ENCODE assay signal across 16 cellular contexts in genomic region chr4:93084599-93085305, GRCh38.
DNase-seq lines count a peak whose midpoint lies in the region; ATAC-seq and TF ChIP-seq lines count a peak whose summit lies in the region.
"Had no signal": no experiment of that assay in that cellular context is flagged by ENCODE, and none has a peak within 500 bp of the region (broad histone marks: within the 10 kb centered on the region; RNA-seq: fewer than 3 reads in every experiment).

No MANE protein-coding gene starts in this region.

- peak overlapping the region; percentile 42 for H3K27ac Mint-ChIP-seq in endodermal cell

- ATAC-seq in upper lobe of left lung (ENCODE audit: low FRiP score in 2 of 2) (no peak), SK-N-SH treated with all-trans-retinoic acid at 6 μM for 48 hours (no peak)
- ATAC-seq: Right ventricle myocardium inferior had no signal

- H2BK120ac ChIP-seq in mesendoderm (ENCODE audit: low read depth, low read length): no peak overlapping the region

- H4K8ac ChIP-seq in mesendoderm (ENCODE audit: low read depth, low read length): no peak overlapping the region

- DNase-seq in NCI-H2171 treated with DMSO at 0.1 percent for 48 hours (lab: John Stamatoyannopoulos, UW): peak; percentile 26
- no peak for DNase-seq in NCI-H2171 (lab: John Stamatoyannopoulos, UW)
- peak; percentile 59 for DNase-seq in endodermal cell
- peak; percentile 81 for DNase-seq in mesendoderm
- DNase-seq in upper lobe of left lung: no peak
- no peak for DNase-seq in H4 (ENCODE audit: low spot score)
- no peak for DNase-seq in ovary
- DNase-seq: DMS 273 treated with DMSO at 0.1 percent for 48 hours, HCEC 1CT, NCI-H1048, NCI-H146, NCI-H774 had no signal

- intact Hi-C loops in ovary (cut with DNase I): no loop called here

- no peaks in the 10 kb centered on the region for H3K4me1 ChIP-seq in endodermal cell (ENCODE audit: control insufficient read depth, insufficient read depth, low read length)
- no peaks in the 10 kb centered on the region for H3K4me1 ChIP-seq in mesendoderm (ENCODE audit: control insufficient read depth, low read depth, low read length)
- H3K4me1 ChIP-seq in upper lobe of left lung: no peaks in the 10 kb centered on the region
- no peaks in the 10 kb centered on the region for H3K4me1 ChIP-seq in ovary (ENCODE audit: insufficient read depth)
- H3K4me1 ChIP-seq: BLaER1 treated with 17β-estradiol and CSF1 and Interleukin-3, amounts not matched to agents 10 nM and 100 nM had no signal

- H3K27me3 ChIP-seq in endodermal cell (ENCODE audit: control insufficient read depth, insufficient read depth, low read length, poor library complexity, severe bottlenecking) (no peaks in the 10 kb centered on the region), mesendoderm (ENCODE audit: insufficient read depth, low read length, poor library complexity) (no peaks in the 10 kb centered on the region), upper lobe of left lung (no peaks in the 10 kb centered on the region), ovary (no peaks in the 10 kb centered on the region)
- H3K27me3 ChIP-seq: BLaER1 treated with 17β-estradiol and CSF1 and Interleukin-3, amounts not matched to agents 10 nM and 100 nM had no signal

- H3K18ac ChIP-seq in mesendoderm (ENCODE audit: low read length): no peak overlapping the region

- H3K4me3 ChIP-seq in endodermal cell (ENCODE audit: low read length) (no peak overlapping the region), mesendoderm (ENCODE audit: low read length) (no peak overlapping the region), upper lobe of left lung (no peak overlapping the region), ovary (no peak overlapping the region)
- H3K4me3 ChIP-seq: BLaER1 treated with 17β-estradiol and CSF1 and Interleukin-3, amounts not matched to agents 10 nM and 100 nM had no signal

- no peak overlapping the region for H2AK5ac ChIP-seq in mesendoderm (ENCODE audit: low read length)

- H3K4me1 Mint-ChIP-seq in endodermal cell: peaks cover 4% of the 10 kb centered on the region

- TF ChIP-seq CTCF in endodermal cell (conservative IDR thresholded peaks at IDR 0.05) (no peak), upper lobe of left lung (IDR thresholded peaks at IDR 0.05) (no peak), ovary (IDR thresholded peaks at IDR 0.05) (no peak)

- no peaks in the 10 kb centered on the region for H3K9me3 Mint-ChIP-seq in endodermal cell

- no peak overlapping the region for H2BK15ac ChIP-seq in mesendoderm (replicated peaks; ENCODE audit: low read depth)

- 63 to 85% methylated on average over 4 to 10 of the region's 10 CpGs for WGBS in endodermal cell (ENCODE audit: insufficient coverage in 1 of 2, insufficient read length in 1 of 2), 2 experiments
- 100% methylated on average over 1 of the region's 10 CpGs for WGBS in mesendoderm (ENCODE audit: extremely low coverage, insufficient coverage, low lambda C conversion rate)
- WGBS in upper lobe of left lung, 2 donors: 78 to 81% methylated on average over 10 of the region's 10 CpGs
- WGBS in ovary, 3 donors: 40 to 53% (median 45%) methylated on average over 10 of the region's 10 CpGs

- H3K79me2 ChIP-seq in mesendoderm (ENCODE audit: control insufficient read depth, insufficient read depth, low read length): no peaks in the 10 kb centered on the region

- H3K36me3 ChIP-seq in endodermal cell (ENCODE audit: control insufficient read depth, insufficient read depth, low read length): no peaks in the 10 kb centered on the region
- no peaks in the 10 kb centered on the region for H3K36me3 ChIP-seq in mesendoderm (ENCODE audit: control insufficient read depth, insufficient read depth, low read length)
- H3K36me3 ChIP-seq in upper lobe of left lung: no peaks in the 10 kb centered on the region
- H3K36me3 ChIP-seq in ovary: no peaks in the 10 kb centered on the region
- H3K36me3 ChIP-seq: BLaER1 treated with 17β-estradiol and CSF1 and Interleukin-3, amounts not matched to agents 10 nM and 100 nM had no signal

- no peak overlapping the region for H3K9ac ChIP-seq in endodermal cell (ENCODE audit: extremely low read depth, low read length, poor library complexity, severe bottlenecking)
- no peak overlapping the region for H3K9ac ChIP-seq in mesendoderm (ENCODE audit: low read length)
- H3K9ac ChIP-seq: BLaER1 treated with 17β-estradiol and CSF1 and Interleukin-3, amounts not matched to agents 10 nM and 100 nM had no signal

- H4K5ac ChIP-seq in mesendoderm (ENCODE audit: low read length): no peak overlapping the region

- no peak for TF ChIP-seq EP300 in upper lobe of left lung (IDR thresholded peaks at IDR 0.05)
- TF ChIP-seq EP300 in ovary (IDR thresholded peaks at IDR 0.05): no peak

- no peak overlapping the region for H3K27ac ChIP-seq in endodermal cell (ENCODE audit: low read depth, low read length)
- H3K27ac ChIP-seq in mesendoderm (ENCODE audit: low read depth, low read length): no peak overlapping the region
- H3K27ac ChIP-seq in upper lobe of left lung: no peak overlapping the region
- no peak overlapping the region for H3K27ac ChIP-seq in ovary
- H3K27ac ChIP-seq: 22Rv1; BLaER1 treated with 17β-estradiol and CSF1 and Interleukin-3, amounts not matched to agents 10 nM and 100 nM had no signal

- no peak overlapping the region for H2BK5ac ChIP-seq in mesendoderm (ENCODE audit: low read length)

- no peak for TF ChIP-seq POLR2A in upper lobe of left lung (IDR thresholded peaks at IDR 0.05)
- no peak for TF ChIP-seq POLR2A in ovary (IDR thresholded peaks at IDR 0.05)

- H3K36me3 Mint-ChIP-seq in endodermal cell (ENCODE audit: low read depth): peaks cover 5% of the 10 kb centered on the region

- H3K79me1 ChIP-seq in mesendoderm (ENCODE audit: low read length): no peaks in the 10 kb centered on the region

- no peak overlapping the region for H3K23ac ChIP-seq in mesendoderm (ENCODE audit: low read length)

- H3K9me3 ChIP-seq in endodermal cell (ENCODE audit: control insufficient read depth, low read length): no peaks in the 10 kb centered on the region
- H3K9me3 ChIP-seq in upper lobe of left lung: no peaks in the 10 kb centered on the region
- no peaks in the 10 kb centered on the region for H3K9me3 ChIP-seq in ovary
- H3K9me3 ChIP-seq: BLaER1 treated with 17β-estradiol and CSF1 and Interleukin-3, amounts not matched to agents 10 nM and 100 nM had no signal

- H3K4me2 ChIP-seq in mesendoderm (ENCODE audit: low read length): no peak overlapping the region
- H3K4me2 ChIP-seq: BLaER1 treated with 17β-estradiol and CSF1 and Interleukin-3, amounts not matched to agents 10 nM and 100 nM had no signal

- no peak overlapping the region for H3K4me3 Mint-ChIP-seq in endodermal cell

- no peak overlapping the region for H3K4ac ChIP-seq in mesendoderm (ENCODE audit: low read depth, low read length)

- H3K27me3 Mint-ChIP-seq in endodermal cell (ENCODE audit: insufficient read depth): no peaks in the 10 kb centered on the region

- H3K56ac ChIP-seq in mesendoderm (ENCODE audit: low read length): no peak overlapping the region

TF ChIP-seq in SK-N-SH treated with all-trans-retinoic acid at 6 μM for 48 hours, 23 proteins besides CTCF, POLR2A, EP300 and RAD21 (continues in another document):
- no peak for TF ChIP-seq RARB (CRISPR knock-in tag; IDR thresholded peaks at IDR 0.05)
- TF ChIP-seq ZC3H10 (CRISPR knock-in tag; IDR thresholded peaks at IDR 0.05): no peak
- no peak for TF ChIP-seq ZNF70 (CRISPR knock-in tag; IDR thresholded peaks at IDR 0.05)
- TF ChIP-seq OSR1 (CRISPR knock-in tag; IDR thresholded peaks at IDR 0.05): no peak
- TF ChIP-seq TCF4 (CRISPR knock-in tag; IDR thresholded peaks at IDR 0.05; ENCODE audit: borderline replicate concordance): no peak
- TF ChIP-seq ZNF8 (CRISPR knock-in tag; IDR thresholded peaks at IDR 0.05): no peak
- TF ChIP-seq ZNF565 (CRISPR knock-in tag; conservative IDR thresholded peaks at IDR 0.05; ENCODE audit: low read depth): no peak
- TF ChIP-seq TOX (CRISPR knock-in tag; IDR thresholded peaks at IDR 0.05; ENCODE audit: borderline replicate concordance): no peak
- TF ChIP-seq ESRRG (CRISPR knock-in tag; IDR thresholded peaks at IDR 0.05): no peak
- TF ChIP-seq TSHZ2 (CRISPR knock-in tag; IDR thresholded peaks at IDR 0.05): no peak
- TF ChIP-seq ISL1 (CRISPR knock-in tag; IDR thresholded peaks at IDR 0.05): no peak
- TF ChIP-seq ZFP30 (CRISPR knock-in tag; IDR thresholded peaks at IDR 0.05): no peak
- TF ChIP-seq ZFP3 (CRISPR knock-in tag; IDR thresholded peaks at IDR 0.05): no peak
- no peak for TF ChIP-seq BACH2 (CRISPR knock-in tag; IDR thresholded peaks at IDR 0.05; ENCODE audit: borderline replicate concordance)

Comparison
In these comparisons a context has a peak if more than half of its experiments do, and no peak if none do; other contexts are left out.
1. DNase-seq: peak in NCI-H2171 treated with DMSO at 0.1 percent for 48 hours (single experiment), endodermal cell (single experiment) and mesendoderm (single experiment); none in NCI-H2171 (single experiment), upper lobe of left lung (0 of 2), H4 (single experiment) and ovary (0 of 5).